In the genomic region with DNA sequence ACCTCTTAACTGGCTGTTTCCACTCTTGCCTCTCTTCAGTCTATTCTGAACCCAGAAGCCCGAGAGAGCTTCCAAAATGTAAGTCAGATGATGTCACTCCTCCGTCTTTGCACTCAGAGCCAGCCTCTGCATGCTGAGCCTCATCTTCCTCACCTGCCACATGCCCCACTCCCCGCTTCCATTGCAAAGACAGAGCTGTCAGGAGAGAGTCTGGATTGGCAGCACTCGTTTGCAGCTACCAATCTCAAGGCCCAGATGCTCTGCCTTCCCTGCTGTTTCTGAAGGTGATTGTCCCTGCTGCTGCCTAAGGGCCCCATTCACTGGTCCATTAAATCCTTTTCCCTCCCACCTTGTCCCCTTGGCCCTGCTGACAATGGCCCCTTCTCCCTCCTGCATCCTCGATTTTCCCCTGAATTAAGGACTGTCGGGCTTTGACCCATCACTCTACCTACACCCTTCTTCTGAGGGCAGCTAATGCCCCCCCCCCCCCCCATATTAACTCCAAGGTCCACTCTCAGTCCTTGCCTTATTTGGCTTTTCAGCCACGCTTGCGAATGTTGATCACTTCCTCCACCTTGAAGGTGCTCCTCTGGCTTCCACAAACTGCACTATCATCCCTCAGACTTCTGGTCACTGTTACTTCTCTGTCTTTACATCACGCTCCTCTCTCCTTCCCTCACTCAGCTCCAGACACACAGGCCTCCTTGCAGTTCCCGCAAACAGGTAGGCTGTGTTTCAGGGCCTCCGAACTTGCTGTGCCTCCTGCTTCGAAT, we compare ENCODE assay signal across 15 cellular contexts.
"Had no signal": no experiment of that assay in that cellular context is flagged by ENCODE, and none has a peak within 500 bp of the region (broad histone marks: within the 10 kb centered on the region; RNA-seq: fewer than 3 reads in every experiment).

No MANE protein-coding gene starts in this region.

- H3K4me3 Mint-ChIP-seq: activated CD4-positive, alpha-beta T cell treated with anti-CD3 and anti-CD28 coated beads for 36 hours; activated naive CD8-positive, alpha-beta T cell treated with anti-CD3 and anti-CD28 coated beads, Interleukin-2, amount 50 U/mL, for 24 hours; activated T-helper 1 cell treated with anti-CD3 and anti-CD28 coated beads, Interleukin-12 subunit alpha, Interleukin-12 subunit beta, Interleukin-2, Interleukin-4 antibody, amounts not matched to agents 30 ng/mL and 10 ng/mL and 1 ng/mL, durations not matched to agents 14 hours and 24 hours and 36 hours; memory B cell; neural crest cell had no signal

- H3K27ac Mint-ChIP-seq: activated CD4-positive, alpha-beta T cell treated with anti-CD3 and anti-CD28 coated beads for 36 hours; activated naive CD8-positive, alpha-beta T cell treated with anti-CD3 and anti-CD28 coated beads, Interleukin-2, amount 50 U/mL, for 24 hours; activated T-helper 1 cell treated with anti-CD3 and anti-CD28 coated beads, Interleukin-12 subunit alpha, Interleukin-12 subunit beta, Interleukin-2, Interleukin-4 antibody, amounts not matched to agents 30 ng/mL and 10 ng/mL and 1 ng/mL, durations not matched to agents 14 hours and 24 hours and 36 hours; memory B cell had no signal

- H3K27ac ChIP-seq: heart right ventricle, ovary, upper lobe of right lung had no signal

- H3K36me3 Mint-ChIP-seq: memory B cell had no signal

- ATAC-seq: activated CD4-positive, alpha-beta T cell treated with anti-CD3 and anti-CD28 coated beads for 36 hours; activated naive CD8-positive, alpha-beta T cell treated with anti-CD3 and anti-CD28 coated beads, Interleukin-2, amount 50 U/mL, for 24 hours; heart right ventricle; stimulated activated naive CD8-positive, alpha-beta T cell treated with anti-CD3 and anti-CD28 coated beads, Interleukin-15, Interleukin-2, amounts not matched to agents 100 U/mL and 50 U/mL, for 24 hours; upper lobe of right lung had no signal

- H3K4me3 ChIP-seq: heart right ventricle, ovary, upper lobe of right lung had no signal

- DNase-seq: activated CD4-positive, alpha-beta T cell treated with anti-CD3 and anti-CD28 coated beads for 36 hours; activated naive CD4-positive, alpha-beta T cell; activated naive CD8-positive, alpha-beta T cell treated with anti-CD3 and anti-CD28 coated beads, Interleukin-2, amount 50 U/mL, for 24 hours; cortex of kidney; effector CD8-positive, alpha-beta T cell; heart right ventricle; ovary; stimulated activated CD4-positive, alpha-beta T cell treated with anti-CD3 and anti-CD28 coated beads, Interleukin-2, amount 100 ng/mL, for 48 hours; stimulated activated CD8-positive, alpha-beta memory T cell treated with anti-CD3 and anti-CD28 coated beads, Interleukin-4, amount 100 ng/mL, for 48 hours; stimulated activated naive CD8-positive, alpha-beta T cell treated with anti-CD3 and anti-CD28 coated beads, Interleukin-15, Interleukin-2, amounts not matched to agents 100 U/mL and 50 U/mL, for 24 hours; T1000; upper lobe of right lung had no signal

- H3K9me3 Mint-ChIP-seq: activated naive CD8-positive, alpha-beta T cell treated with anti-CD3 and anti-CD28 coated beads, Interleukin-2, amount 50 U/mL, for 24 hours; activated T-helper 1 cell treated with anti-CD3 and anti-CD28 coated beads, Interleukin-12 subunit alpha, Interleukin-12 subunit beta, Interleukin-2, Interleukin-4 antibody, amounts not matched to agents 30 ng/mL and 10 ng/mL and 1 ng/mL, durations not matched to agents 14 hours and 24 hours and 36 hours; memory B cell; neural crest cell had no signal

- H3K36me3 ChIP-seq: heart right ventricle, ovary, upper lobe of right lung had no signal

- H3K4me1 ChIP-seq: upper lobe of right lung had no signal

- H3K27me3 ChIP-seq: heart right ventricle, ovary, upper lobe of right lung had no signal
